Comparison of ENCODE assay signal across 8 cellular contexts in the genomic region with DNA sequence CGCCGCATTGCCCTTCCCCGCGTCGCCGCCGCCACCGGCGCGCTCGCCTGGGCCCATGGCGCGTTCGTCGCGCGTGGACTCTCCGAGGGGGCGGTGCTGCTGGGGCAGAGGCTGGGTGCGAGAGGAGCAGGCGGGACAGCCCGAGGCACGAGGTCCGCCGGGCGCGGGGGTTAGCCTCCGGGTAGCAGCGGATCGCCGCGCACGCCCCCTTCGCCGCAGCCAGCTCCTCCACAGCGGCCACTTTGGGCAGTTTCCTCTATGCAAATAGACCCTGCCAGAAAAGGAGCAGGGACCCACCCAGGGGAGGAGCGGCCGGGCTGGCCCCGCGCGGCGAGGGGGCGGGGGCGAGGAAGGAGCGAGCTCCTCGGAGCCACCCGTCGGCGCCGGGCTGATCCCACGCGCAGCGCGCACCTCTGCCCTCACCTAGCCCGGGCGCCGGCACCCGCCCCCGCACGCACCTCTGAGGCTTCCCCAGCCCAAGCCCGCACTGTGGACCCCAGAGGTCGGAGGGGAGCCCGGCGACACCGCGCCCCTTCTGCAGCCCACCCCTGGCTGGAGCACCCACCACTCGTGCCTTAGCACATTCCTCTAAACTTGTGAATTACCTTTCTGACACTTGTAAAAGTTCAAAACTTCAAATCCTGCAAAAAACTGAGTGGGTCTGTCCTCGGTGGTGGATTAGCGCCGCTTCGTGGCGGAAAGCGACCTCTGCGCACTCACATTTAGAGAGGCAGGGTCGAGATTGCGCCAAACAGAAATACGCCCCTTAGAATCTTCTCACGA. TPM values are rescaled to one million over a fixed set of nuclear protein-coding genes. Genes with fewer than 3 reads are reported as not detected.
A peak's percentile ranks its signal among the peaks of the same experiment; 100 is the strongest.
DNase-seq lines count a peak whose midpoint lies in the region; ATAC-seq, FAIRE-seq and TF ChIP-seq lines count a peak whose summit lies in the region.

Gene COL23A1 (minus strand): TSS at position 253 of the 783 bp plus-strand sequence.

- H3K4me3 ChIP-seq in NB4 (ENCODE audit: low read depth, low read length) (peak within 1 kb of the TSS; percentile 75), mononuclear cell (ENCODE audit: low read length) (peak within 1 kb of the TSS; percentile 31)

- DNase-seq in GM12891 (ENCODE audit: insufficient read length, low spot score): peak; percentile 48
- DNase-seq in NB4 (ENCODE audit: low read depth): peak; percentile 88
- DNase-seq in activated CD8-positive, alpha-beta memory T cell treated with anti-CD3 and anti-CD28 coated beads, Interleukin-2, amount 50 U/mL, for 4 hours: peak; percentile 45
- peak; percentile 44 to 51 for DNase-seq in erythroblast (lab: John Stamatoyannopoulos, UW)
- DNase-seq in stromal cell of bone marrow (ENCODE audit: low read depth): peak; percentile 7

- peaks cover 29% of the 10 kb centered on the region for H3K4me1 ChIP-seq in mononuclear cell (ENCODE audit: insufficient read depth, low read length)

- peak; percentile 94 for TF ChIP-seq CTCF in NB4 (IDR thresholded peaks at IDR 0.05; ENCODE audit: low read depth, low read length)

- ATAC-seq in HG03378 (IDR thresholded peaks at IDR 0.05; ENCODE audit: unreplicated experiment) (no peak), GM19455 (IDR thresholded peaks at IDR 0.05; ENCODE audit: unreplicated experiment) (no peak)

- FAIRE-seq in GM12891 (lab: Jason Lieb, UNC): peak; percentile 48

- H3K9me3 ChIP-seq in mononuclear cell (ENCODE audit: low read depth, low read length): peaks cover 10% of the 10 kb centered on the region

- peaks cover 15% of the 10 kb centered on the region for H3K27me3 ChIP-seq in mononuclear cell (ENCODE audit: insufficient read depth, low read length)

- no peak for TF ChIP-seq POLR2A in GM12891 (IDR thresholded peaks at IDR 0.05; ENCODE audit: low read depth, low read length)
- peak; percentile 45 for TF ChIP-seq POLR2A in NB4 (IDR thresholded peaks at IDR 0.05; ENCODE audit: extremely low read depth, insufficient read length)
- no peak for TF ChIP-seq POLR2A in erythroblast (IDR thresholded peaks at IDR 0.05; ENCODE audit: low read length)

TF ChIP-seq in GM12891, 5 proteins besides CTCF, POLR2A, EP300 and RAD21:
- TF ChIP-seq PAX5 (IDR thresholded peaks at IDR 0.05; ENCODE audit: insufficient read depth, low read length, severe bottlenecking): no peak
- no peak for TF ChIP-seq TAF1 (IDR thresholded peaks at IDR 0.05; ENCODE audit: low read depth, low read length)

RNA-seq across cellular contexts. Expression of gene COL23A1, which starts in this region (rescaled TPM):
- polyA plus RNA-seq in GM12891 (2012; ENCODE audit: low read depth, missing spikeins): 0.09 TPM
- total RNA-seq in mononuclear cell: 0.10 TPM

Comparison
In these comparisons a context has a peak if more than half of its experiments do, and no peak if none do; other contexts are left out.
1. DNase-seq: peak in every context shown above with its lines; median percentile 88 in NB4; 48 in GM12891; 48 in erythroblast; 45 in activated CD8-positive, alpha-beta memory T cell treated with anti-CD3 and anti-CD28 coated beads, Interleukin-2, amount 50 U/mL, for 4 hours; 7 in stromal cell of bone marrow.